ENCODE assay signal across 1 cellular context in genomic region chr1:178513278-178513983, GRCh38.
TF ChIP-seq lines count a peak whose summit lies in the region.

No MANE protein-coding gene starts in this region.

TF ChIP-seq in SK-N-SH, 30 proteins besides CTCF, POLR2A, EP300 and RAD21 (continued from another document):
- TF ChIP-seq FOXM1 (IDR thresholded peaks at IDR 0.05; ENCODE audit: low read depth) = no peak
TF ChIP-seq in SK-N-SH: peak in this region for 0.
